8 cellular contexts compared by ENCODE assay signal in the genomic region with DNA sequence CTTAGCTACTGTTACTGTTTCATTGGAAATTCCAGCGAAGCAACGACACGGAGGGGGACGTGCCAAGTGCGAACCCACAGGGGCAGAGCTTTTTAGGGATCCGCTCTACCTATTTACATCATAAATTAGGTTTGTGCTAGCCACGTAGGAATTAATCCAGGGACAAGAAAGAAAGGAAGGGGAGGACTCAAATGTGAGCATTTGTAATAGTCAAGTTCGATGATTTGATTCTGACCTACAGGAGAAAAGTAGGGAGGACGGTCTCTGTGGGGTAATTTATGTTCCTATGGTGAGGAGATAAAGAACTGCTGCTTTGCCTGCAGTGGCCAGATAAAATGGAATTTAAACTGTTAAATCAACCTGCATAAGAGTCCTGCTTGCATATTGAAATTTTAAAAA. TPM values are rescaled to one million over a fixed set of nuclear protein-coding genes. Genes with fewer than 3 reads are reported as not detected.
DNase-seq lines count a peak whose midpoint lies in the region; ATAC-seq, FAIRE-seq and TF ChIP-seq lines count a peak whose summit lies in the region.

No MANE protein-coding gene starts in this region.

- TF ChIP-seq POLR2A in GM12891 (IDR thresholded peaks at IDR 0.05; ENCODE audit: low read depth, low read length), result no peak

- H3K4me3 ChIP-seq in GM08714 (ENCODE audit: low read length) (peak overlapping the region; percentile 67), RWPE2 (ENCODE audit: severe bottlenecking) (peak overlapping the region; percentile 46), epithelial cell of proximal tubule (ENCODE audit: low read depth, low read length) (peak overlapping the region; percentile 58)

- H3K9me3 ChIP-seq in RWPE2 (ENCODE audit: severe bottlenecking), result no peaks in the 10 kb centered on the region

- no peaks in the 10 kb centered on the region for H3K4me1 ChIP-seq in RWPE2 (ENCODE audit: insufficient read depth, poor library complexity, severe bottlenecking)

- peak overlapping the region; percentile 73 for H3K27ac ChIP-seq in RWPE2 (ENCODE audit: poor library complexity, severe bottlenecking)

- no peak for TF ChIP-seq CTCF in RWPE2 (IDR thresholded peaks at IDR 0.05; ENCODE audit: poor library complexity, severe bottlenecking)
- no peak for TF ChIP-seq CTCF in epithelial cell of proximal tubule (conservative IDR thresholded peaks at IDR 0.05; ENCODE audit: low read depth, low read length)

- DNase-seq in RWPE2 (ENCODE audit: low spot score) (no peak), epithelial cell of proximal tubule (ENCODE audit: low read depth) (no peak), pons (ENCODE audit: low spot score) (peak; percentile 26), hippocampal formation (lab: John Stamatoyannopoulos, UW) (no peak), GM12891 (ENCODE audit: insufficient read length, low spot score) (no peak), hepatic stellate cell (ENCODE audit: low spot score) (no peak)

- FAIRE-seq in GM12891 (lab: Jason Lieb, UNC), result no peak

- ATAC-seq in RWPE2 (ENCODE audit: low read depth), result no peak
- no peak for ATAC-seq in HG03442 (IDR thresholded peaks at IDR 0.05; ENCODE audit: unreplicated experiment)

- no peaks in the 10 kb centered on the region for H3K27me3 ChIP-seq in RWPE2 (ENCODE audit: insufficient read depth, poor library complexity, severe bottlenecking)

- H3K36me3 ChIP-seq in RWPE2 (ENCODE audit: low read depth), result no peaks in the 10 kb centered on the region

TF ChIP-seq in GM12891, 5 proteins besides CTCF, POLR2A, EP300 and RAD21:
- no peak for TF ChIP-seq PAX5 (IDR thresholded peaks at IDR 0.05; ENCODE audit: insufficient read depth, low read length, severe bottlenecking)

RNA-seq across cellular contexts. Expression of a gene that starts 1.7 kb away (rescaled TPM):
- total RNA-seq in epithelial cell of proximal tubule, result 2.0 and 3.4 TPM in 2 replicates
- polyA plus RNA-seq in GM12891 (2012; ENCODE audit: low read depth, missing spikeins), result 8.7 TPM
